ENCODE assay signal across 18 cellular contexts in genomic region chr13:45432737-45433380, GRCh38.
"Had no signal": no experiment of that assay in that cellular context is flagged by ENCODE, and none has a peak within 500 bp of the region (broad histone marks: within the 10 kb centered on the region; RNA-seq: fewer than 3 reads in every experiment).

No MANE protein-coding gene starts in this region.

- H3K36me3 Mint-ChIP-seq: activated CD4-positive, alpha-beta memory T cell treated with anti-CD3 and anti-CD28 coated beads for 36 hours; memory B cell; naive thymus-derived CD8-positive, alpha-beta T cell had no signal

- ATAC-seq: foreskin keratinocyte; mucosa of descending colon; naive thymus-derived CD8-positive, alpha-beta T cell; sciatic nerve; stimulated activated naive CD8-positive, alpha-beta T cell treated with anti-CD3 and anti-CD28 coated beads, Interleukin-15, amount 100 ng/mL, for 72 hours; T-cell had no signal

- H3K9me3 ChIP-seq: mucosa of descending colon, SK-N-SH, spleen had no signal

- H3K4me3 Mint-ChIP-seq: activated CD4-positive, alpha-beta memory T cell treated with anti-CD3 and anti-CD28 coated beads for 36 hours; activated T-cell treated with anti-CD3 and anti-CD28 coated beads, Interleukin-2, amount 50 U/mL, for 24 hours; central memory CD8-positive, alpha-beta T cell; memory B cell; naive thymus-derived CD8-positive, alpha-beta T cell; stimulated activated naive CD8-positive, alpha-beta T cell treated with anti-CD3 and anti-CD28 coated beads, Interleukin-15, amount 100 ng/mL, for 72 hours; T-cell had no signal

- H3K4me1 Mint-ChIP-seq: central memory CD8-positive, alpha-beta T cell; memory B cell; naive thymus-derived CD8-positive, alpha-beta T cell; stimulated activated naive CD8-positive, alpha-beta T cell treated with anti-CD3 and anti-CD28 coated beads, Interleukin-15, amount 100 ng/mL, for 72 hours; T-cell had no signal

- H3K27ac Mint-ChIP-seq: activated CD4-positive, alpha-beta memory T cell treated with anti-CD3 and anti-CD28 coated beads for 36 hours; activated T-cell treated with anti-CD3 and anti-CD28 coated beads, Interleukin-2, amount 50 U/mL, for 24 hours; memory B cell; naive thymus-derived CD8-positive, alpha-beta T cell; stimulated activated naive CD8-positive, alpha-beta T cell treated with anti-CD3 and anti-CD28 coated beads, Interleukin-15, amount 100 ng/mL, for 72 hours; T-cell had no signal

- H3K27me3 ChIP-seq: foreskin keratinocyte, spleen had no signal

- H3K27ac ChIP-seq: foreskin keratinocyte, spleen had no signal

- H3K4me1 ChIP-seq: foreskin keratinocyte, spleen had no signal

- H3K4me3 ChIP-seq: mucosa of descending colon, spleen had no signal

- DNase-seq: activated CD4-positive, alpha-beta memory T cell treated with anti-CD3 and anti-CD28 coated beads for 36 hours; activated CD4-positive, alpha-beta T cell treated with anti-CD3 and anti-CD28 coated beads for 1 hour; activated naive CD4-positive, alpha-beta T cell treated with anti-CD3 and anti-CD28 coated beads, Interleukin-2, amount 50 U/mL, for 16 hours; activated T-cell treated with anti-CD3 and anti-CD28 coated beads, Interleukin-2, amount 50 U/mL, for 24 hours; effector CD8-positive, alpha-beta T cell; foreskin keratinocyte; left colon; mucosa of descending colon; naive thymus-derived CD8-positive, alpha-beta T cell; SK-N-SH; spleen; stimulated activated CD4-positive, alpha-beta T cell treated with anti-CD3 and anti-CD28 coated beads, Interleukin-1b, Interleukin-23, amount 100 ng/mL, for 48 hours; stimulated activated naive CD8-positive, alpha-beta T cell treated with anti-CD3 and anti-CD28 coated beads, Interleukin-15, amount 100 ng/mL, for 72 hours; T-cell; T1000 had no signal

- H3K27me3 Mint-ChIP-seq: activated CD4-positive, alpha-beta memory T cell treated with anti-CD3 and anti-CD28 coated beads for 36 hours; activated T-cell treated with anti-CD3 and anti-CD28 coated beads, Interleukin-2, amount 50 U/mL, for 24 hours; central memory CD8-positive, alpha-beta T cell; memory B cell; naive thymus-derived CD8-positive, alpha-beta T cell; stimulated activated naive CD8-positive, alpha-beta T cell treated with anti-CD3 and anti-CD28 coated beads, Interleukin-15, amount 100 ng/mL, for 72 hours; T-cell had no signal

- H3K9ac ChIP-seq: SK-N-SH had no signal

- H3K36me3 ChIP-seq: spleen had no signal

- H3K9me3 Mint-ChIP-seq: activated CD4-positive, alpha-beta memory T cell treated with anti-CD3 and anti-CD28 coated beads for 36 hours; activated T-cell treated with anti-CD3 and anti-CD28 coated beads, Interleukin-2, amount 50 U/mL, for 24 hours; central memory CD8-positive, alpha-beta T cell; memory B cell; naive thymus-derived CD8-positive, alpha-beta T cell; stimulated activated naive CD8-positive, alpha-beta T cell treated with anti-CD3 and anti-CD28 coated beads, Interleukin-15, amount 100 ng/mL, for 72 hours; T-cell had no signal
